In the genomic region with DNA sequence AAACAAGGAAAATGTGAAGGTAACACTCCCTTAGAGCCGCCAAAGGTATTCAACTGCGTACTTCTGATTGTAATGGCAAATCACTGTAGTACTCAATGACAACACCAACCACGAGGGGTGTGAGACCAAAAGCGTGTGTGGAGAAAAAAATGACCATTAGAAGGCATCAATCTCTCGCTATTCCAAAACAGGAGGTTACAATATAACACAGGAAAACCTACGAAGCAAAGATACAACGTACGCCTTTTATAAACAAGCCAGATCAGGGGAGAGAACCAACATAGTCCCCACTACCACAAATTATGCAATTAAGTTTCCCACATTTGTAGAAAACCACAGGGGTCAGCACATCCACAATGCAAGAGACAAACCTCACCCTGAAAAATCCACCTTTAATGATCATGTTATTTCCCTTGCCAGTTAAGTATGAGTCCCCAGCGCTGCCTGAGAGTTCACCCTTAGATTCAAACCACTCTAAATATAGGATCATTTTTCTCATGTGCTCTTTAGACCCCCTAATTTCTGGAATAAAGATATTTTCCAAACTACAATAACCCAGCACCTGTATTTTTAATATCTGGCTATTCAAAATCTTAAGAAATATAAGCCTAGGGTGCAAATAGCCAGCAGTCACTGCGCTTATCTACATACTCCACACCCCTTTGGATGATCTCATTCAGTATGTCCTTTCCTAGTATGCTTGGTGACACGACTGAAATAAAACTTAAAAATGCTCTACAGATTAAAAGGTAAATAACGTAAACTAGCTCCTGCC, we compare ENCODE assay signal across 1 cellular context.
TF ChIP-seq lines count a peak whose summit lies in the region.

No MANE protein-coding gene starts in this region.

TF ChIP-seq in IMR-90, 13 proteins besides CTCF, POLR2A, EP300 and RAD21 (continued from another document):
- no peak for TF ChIP-seq FOS (IDR thresholded peaks at IDR 0.05; ENCODE audit: low read depth, low read length)
- no peak for TF ChIP-seq BHLHE40 (IDR thresholded peaks at IDR 0.05; ENCODE audit: low read depth, low read length)
- no peak for TF ChIP-seq CHD1 (IDR thresholded peaks at IDR 0.05; ENCODE audit: low read depth, low read length)
